In the genomic region with DNA sequence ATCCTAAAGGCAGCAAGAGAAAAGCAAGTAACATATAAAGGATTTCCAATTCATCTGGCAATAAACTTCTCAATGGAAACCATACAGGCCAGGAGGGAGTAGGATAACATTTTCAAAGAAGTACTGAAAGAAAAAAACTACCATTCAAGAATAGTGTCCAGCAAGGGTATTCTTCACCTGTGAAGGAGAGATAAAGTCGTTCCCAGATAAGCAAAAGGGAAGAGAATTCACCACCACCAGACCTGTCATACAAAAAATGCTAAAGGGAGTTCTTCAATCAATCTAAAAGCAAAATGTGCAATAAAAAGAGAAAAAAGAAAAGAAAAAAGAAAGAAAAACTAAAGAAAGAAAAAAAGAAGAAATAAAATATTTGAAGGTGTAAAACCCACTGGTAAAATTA, we compare ENCODE assay signal across 2 cellular contexts.
A peak's percentile ranks its signal among the peaks of the same experiment; 100 is the strongest.
TF ChIP-seq lines count a peak whose summit lies in the region.

No MANE protein-coding gene starts in this region.

TF ChIP-seq in A549, 52 proteins besides CTCF, POLR2A, EP300 and RAD21:
- TF ChIP-seq FOSL2 (IDR thresholded peaks at IDR 0.05) (no peak), FOSL2 (CRISPR knock-in tag; IDR thresholded peaks at IDR 0.05) (no peak), RNF2 (IDR thresholded peaks at IDR 0.05; ENCODE audit: borderline replicate concordance, low read depth) (no peak), FOXS1 (CRISPR knock-in tag; IDR thresholded peaks at IDR 0.05) (no peak), HOXB13 (CRISPR knock-in tag; IDR thresholded peaks at IDR 0.05; ENCODE audit: low read depth) (no peak), MAZ (IDR thresholded peaks at IDR 0.05; ENCODE audit: borderline replicate concordance, low read depth, low read length) (no peak), BHLHE40 (IDR thresholded peaks at IDR 0.05; ENCODE audit: low read depth, low read length) (no peak), RCOR1 (IDR thresholded peaks at IDR 0.05; ENCODE audit: low read depth, low read length) (no peak), SMC3 (IDR thresholded peaks at IDR 0.05) (no peak), FOSB (CRISPR knock-in tag; IDR thresholded peaks at IDR 0.05) (no peak), RARB (CRISPR knock-in tag; IDR thresholded peaks at IDR 0.05) (no peak), TP53 (CRISPR knock-in tag; IDR thresholded peaks at IDR 0.05) (no peak), JUN (IDR thresholded peaks at IDR 0.05) (no peak), MYC (IDR thresholded peaks at IDR 0.05; ENCODE audit: borderline replicate concordance, low read length) (no peak), CHD2 (IDR thresholded peaks at IDR 0.05; ENCODE audit: low read length, partially characterized antibody) (no peak)
- TF ChIP-seq, protein P1, sequence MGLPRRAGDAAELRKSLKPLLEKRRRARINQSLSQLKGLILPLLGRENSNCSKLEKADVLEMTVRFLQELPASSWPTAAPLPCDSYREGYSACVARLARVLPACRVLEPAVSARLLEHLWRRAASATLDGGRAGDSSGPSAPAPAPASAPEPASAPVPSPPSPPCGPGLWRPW (IDR thresholded peaks at IDR 0.05): no peak
- TF ChIP-seq, protein P2, sequence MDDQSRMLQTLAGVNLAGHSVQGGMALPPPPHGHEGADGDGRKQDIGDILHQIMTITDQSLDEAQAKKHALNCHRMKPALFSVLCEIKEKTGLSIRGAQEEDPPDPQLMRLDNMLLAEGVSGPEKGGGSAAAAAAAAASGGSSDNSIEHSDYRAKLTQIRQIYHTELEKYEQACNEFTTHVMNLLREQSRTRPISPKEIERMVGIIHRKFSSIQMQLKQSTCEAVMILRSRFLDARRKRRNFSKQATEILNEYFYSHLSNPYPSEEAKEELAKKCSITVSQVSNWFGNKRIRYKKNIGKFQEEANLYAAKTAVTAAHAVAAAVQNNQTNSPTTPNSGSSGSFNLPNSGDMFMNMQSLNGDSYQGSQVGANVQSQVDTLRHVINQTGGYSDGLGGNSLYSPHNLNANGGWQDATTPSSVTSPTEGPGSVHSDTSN (IDR thresholded peaks at IDR 0.05): no peak
- TF ChIP-seq, protein P3, sequence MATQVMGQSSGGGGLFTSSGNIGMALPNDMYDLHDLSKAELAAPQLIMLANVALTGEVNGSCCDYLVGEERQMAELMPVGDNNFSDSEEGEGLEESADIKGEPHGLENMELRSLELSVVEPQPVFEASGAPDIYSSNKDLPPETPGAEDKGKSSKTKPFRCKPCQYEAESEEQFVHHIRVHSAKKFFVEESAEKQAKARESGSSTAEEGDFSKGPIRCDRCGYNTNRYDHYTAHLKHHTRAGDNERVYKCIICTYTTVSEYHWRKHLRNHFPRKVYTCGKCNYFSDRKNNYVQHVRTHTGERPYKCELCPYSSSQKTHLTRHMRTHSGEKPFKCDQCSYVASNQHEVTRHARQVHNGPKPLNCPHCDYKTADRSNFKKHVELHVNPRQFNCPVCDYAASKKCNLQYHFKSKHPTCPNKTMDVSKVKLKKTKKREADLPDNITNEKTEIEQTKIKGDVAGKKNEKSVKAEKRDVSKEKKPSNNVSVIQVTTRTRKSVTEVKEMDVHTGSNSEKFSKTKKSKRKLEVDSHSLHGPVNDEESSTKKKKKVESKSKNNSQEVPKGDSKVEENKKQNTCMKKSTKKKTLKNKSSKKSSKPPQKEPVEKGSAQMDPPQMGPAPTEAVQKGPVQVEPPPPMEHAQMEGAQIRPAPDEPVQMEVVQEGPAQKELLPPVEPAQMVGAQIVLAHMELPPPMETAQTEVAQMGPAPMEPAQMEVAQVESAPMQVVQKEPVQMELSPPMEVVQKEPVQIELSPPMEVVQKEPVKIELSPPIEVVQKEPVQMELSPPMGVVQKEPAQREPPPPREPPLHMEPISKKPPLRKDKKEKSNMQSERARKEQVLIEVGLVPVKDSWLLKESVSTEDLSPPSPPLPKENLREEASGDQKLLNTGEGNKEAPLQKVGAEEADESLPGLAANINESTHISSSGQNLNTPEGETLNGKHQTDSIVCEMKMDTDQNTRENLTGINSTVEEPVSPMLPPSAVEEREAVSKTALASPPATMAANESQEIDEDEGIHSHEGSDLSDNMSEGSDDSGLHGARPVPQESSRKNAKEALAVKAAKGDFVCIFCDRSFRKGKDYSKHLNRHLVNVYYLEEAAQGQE (IDR thresholded peaks at IDR 0.05): no peak

TF ChIP-seq in K562, 482 proteins besides CTCF, POLR2A, EP300 and RAD21:
- 0 out of 2 replicates have a peak, but pooled peaks have one; percentile 44 for TF ChIP-seq SMARCA4 (IDR thresholded peaks at IDR 0.05)
- TF ChIP-seq ARID1B (IDR thresholded peaks at IDR 0.05): peak; percentile 45; the same call in 1 of the 2 replicates
- 0 out of 2 replicates have a peak, but pooled peaks have one; percentile 32 for TF ChIP-seq MTA2 (IDR thresholded peaks at IDR 0.05; ENCODE audit: low read depth)
- no peak for TF ChIP-seq MEF2A (IDR thresholded peaks at IDR 0.05; ENCODE audit: control insufficient read depth, low read depth, low read length)
- TF ChIP-seq DPF2 (IDR thresholded peaks at IDR 0.05): peak; percentile 19; the same call in 1 of the 2 replicates
- peak; percentile 71; the same call in 1 of the 2 replicates for TF ChIP-seq ZEB2 (IDR thresholded peaks at IDR 0.05)
- TF ChIP-seq POLR2G (IDR thresholded peaks at IDR 0.05; ENCODE audit: low read depth, low read length): no peak
- peak; percentile 62 for TF ChIP-seq CBFA2T3 (IDR thresholded peaks at IDR 0.05)
- TF ChIP-seq TAL1 (IDR thresholded peaks at IDR 0.05): peak; percentile 37; the same call in 1 of the 2 replicates
- 0 out of 2 replicates have a peak, but pooled peaks have one; percentile 44 for TF ChIP-seq SMARCE1 (IDR thresholded peaks at IDR 0.05)
